In genomic region chr5:169557838-169558237, GRCh38 we compare ENCODE assay signal across 19 cellular contexts. TPM values are rescaled to one million over a fixed set of nuclear protein-coding genes. Genes with fewer than 3 reads are reported as not detected.
DNase-seq lines count a peak whose midpoint lies in the region; ATAC-seq, FAIRE-seq and TF ChIP-seq lines count a peak whose summit lies in the region.
"Had no signal": no experiment of that assay in that cellular context is flagged by ENCODE, and none has a peak within 500 bp of the region (broad histone marks: within the 10 kb centered on the region; RNA-seq: fewer than 3 reads in every experiment).

No MANE protein-coding gene starts in this region.

- H3K27me3 Mint-ChIP-seq in activated CD4-positive, alpha-beta memory T cell treated with anti-CD3 and anti-CD28 coated beads, Interleukin-2, amount 10 ng/mL, durations not matched to agents 7 days and 5 days = peaks cover 45% of the 10 kb centered on the region

- 68% methylated on average over 1 of the region's 1 CpG for WGBS in pancreas, 2 donors

- H3K4me1 Mint-ChIP-seq in activated CD4-positive, alpha-beta memory T cell treated with anti-CD3 and anti-CD28 coated beads, Interleukin-2, amount 10 ng/mL, durations not matched to agents 7 days and 5 days = no peaks in the 10 kb centered on the region
- H3K4me1 Mint-ChIP-seq: B cell, H9, IgD-negative memory B cell had no signal

- H3K4me1 ChIP-seq in HEK293 (ENCODE audit: control insufficient read depth, insufficient read depth, low read length) (peaks cover 9% of the 10 kb centered on the region), pancreas (no peaks in the 10 kb centered on the region)
- H3K4me1 ChIP-seq: BLaER1 treated with 17β-estradiol and CSF1 and Interleukin-3, amounts not matched to agents 10 nM and 100 nM had no signal

- H3K4me3 Mint-ChIP-seq in activated CD4-positive, alpha-beta memory T cell treated with anti-CD3 and anti-CD28 coated beads, Interleukin-2, amount 10 ng/mL, durations not matched to agents 7 days and 5 days = no peak overlapping the region
- H3K4me3 Mint-ChIP-seq: B cell; CD8-positive, alpha-beta T cell; H9; IgD-negative memory B cell had no signal

- H3K36me3 Mint-ChIP-seq in activated CD4-positive, alpha-beta memory T cell treated with anti-CD3 and anti-CD28 coated beads, Interleukin-2, amount 10 ng/mL, durations not matched to agents 7 days and 5 days (ENCODE audit: low read depth) = no peaks in the 10 kb centered on the region
- H3K36me3 Mint-ChIP-seq: CD8-positive, alpha-beta T cell; IgD-negative memory B cell had no signal

- TF ChIP-seq CTCF in HEK293 (tag by site-specific recombination; IDR thresholded peaks at IDR 0.05) = no peak
- no peak for TF ChIP-seq CTCF in pancreas (IDR thresholded peaks at IDR 0.05)

- H3K27ac Mint-ChIP-seq in activated CD4-positive, alpha-beta memory T cell treated with anti-CD3 and anti-CD28 coated beads, Interleukin-2, amount 10 ng/mL, durations not matched to agents 7 days and 5 days = no peak overlapping the region
- H3K27ac Mint-ChIP-seq: B cell; CD8-positive, alpha-beta T cell; H9; IgD-negative memory B cell had no signal

- DNase-seq in NCI-H2171 treated with DMSO at 0.1 percent for 48 hours (lab: John Stamatoyannopoulos, UW) (peak; percentile 2), NCI-H2171 (lab: John Stamatoyannopoulos, UW) (no peak), pancreas (no peak), G401 (ENCODE audit: low spot score) (no peak)
- DNase-seq in activated CD4-positive, alpha-beta memory T cell treated with anti-CD3 and anti-CD28 coated beads, Interleukin-2, amount 10 ng/mL, durations not matched to agents 7 days and 5 days = no peak
- DNase-seq: Calu3; CD8-positive, alpha-beta T cell; DMS79 treated with DMSO at 0.1 percent for 48 hours; H9 had no signal

- intact Hi-C loops in pancreas (cut with DNase I) = no loop called here

- in situ Hi-C loops in G401 (cut with HindIII; ENCODE audit: low sequenced_read_pairs) = no loop called here

- peaks cover 2% of the 10 kb centered on the region for H3K9me3 Mint-ChIP-seq in activated CD4-positive, alpha-beta memory T cell treated with anti-CD3 and anti-CD28 coated beads, Interleukin-2, amount 10 ng/mL, durations not matched to agents 7 days and 5 days

- POLR2A ChIA-PET in HEK293 (lab: Yijun Ruan, JAX) = no interaction called here
- POLR2A ChIA-PET in activated CD4-positive, alpha-beta memory T cell treated with anti-CD3 and anti-CD28 coated beads, Interleukin-2, amount 10 ng/mL, durations not matched to agents 7 days and 5 days (lab: Charles Lee) = no interaction called here

- H3K27ac ChIP-seq in HEK293 (ENCODE audit: extremely low read depth, low read depth, low read length) (no peak overlapping the region), pancreas (no peak overlapping the region)
- H3K27ac ChIP-seq: 22Rv1; BLaER1 treated with 17β-estradiol and CSF1 and Interleukin-3, amounts not matched to agents 10 nM and 100 nM; HL-60 had no signal

- no peak for ATAC-seq in pancreas
- ATAC-seq: CD8-positive, alpha-beta T cell had no signal

- H3K36me3 ChIP-seq in HEK293 (ENCODE audit: control insufficient read depth in 2 of 2, insufficient read depth in 1 of 2, low read length in 2 of 2) = no peaks in the 10 kb centered on the region
- H3K36me3 ChIP-seq in pancreas = no peaks in the 10 kb centered on the region
- H3K36me3 ChIP-seq: BLaER1 treated with 17β-estradiol and CSF1 and Interleukin-3, amounts not matched to agents 10 nM and 100 nM had no signal

- CTCF ChIA-PET in HEK293 (lab: Yijun Ruan, JAX) = interaction anchor here (0.8 kb wide), 1 partner anchor 566 kb away, joined by 3 read pairs; no protein-coding TSS in a partner anchor
- CTCF ChIA-PET in activated CD4-positive, alpha-beta memory T cell treated with anti-CD3 and anti-CD28 coated beads, Interleukin-2, amount 10 ng/mL, durations not matched to agents 7 days and 5 days (lab: Charles Lee) = no interaction called here

- no peaks in the 10 kb centered on the region; the same call in 1 of the 2 replicates for H3K9me3 ChIP-seq in HEK293 (ENCODE audit: control insufficient read depth, insufficient read depth, low read depth, low read length)
- peaks cover 0 to 4% (median 0%) of the 10 kb centered on the region in 4 donors for H3K9me3 ChIP-seq in pancreas

- FAIRE-seq in endometrium (lab: Jason Lieb, UNC) (peak; percentile 4), pancreas (lab: Jason Lieb, UNC) (peak; percentile 84)
- FAIRE-seq: GM12891, GM19239, H1 had no signal

- H3K4me3 ChIP-seq in HEK293 (ENCODE audit: low read depth, low read length) (no peak overlapping the region), pancreas (no peak overlapping the region)
- H3K4me3 ChIP-seq: BLaER1 treated with 17β-estradiol and CSF1 and Interleukin-3, amounts not matched to agents 10 nM and 100 nM had no signal

- H3K27me3 ChIP-seq in pancreas = no peaks in the 10 kb centered on the region
- H3K27me3 ChIP-seq: BLaER1 treated with 17β-estradiol and CSF1 and Interleukin-3, amounts not matched to agents 10 nM and 100 nM had no signal

TF ChIP-seq in HEK293, 187 proteins besides CTCF, POLR2A, EP300 and RAD21:
- no peak for TF ChIP-seq OVOL3 (tag by site-specific recombination; IDR thresholded peaks at IDR 0.05)
- peak; percentile 80 for TF ChIP-seq SETDB1 (IDR thresholded peaks at IDR 0.05; ENCODE audit: insufficient read length, low read length)

RNA-seq across cellular contexts. Expression of gene SPDL1, which starts 25.7 kb away (rescaled TPM):
- total RNA-seq in pancreas = 1 to 10 TPM; 2.1 to 4.3 (median 2.7) TPM
- polyA plus RNA-seq in pancreas = 1 to 10 TPM; 2.0 to 4.8 TPM
- total RNA-seq in G401 (2014; rRNA removed; shearing (Covaris generic)) = 11.0 and 16.4 TPM in 2 replicates
- 10 to 100 TPM; 37.8 to 39.8 TPM for total RNA-seq in activated CD4-positive, alpha-beta memory T cell treated with anti-CD3 and anti-CD28 coated beads, Interleukin-2, amount 10 ng/mL, durations not matched to agents 7 days and 5 days
